ENCODE assay signal across 8 cellular contexts in the genomic region with DNA sequence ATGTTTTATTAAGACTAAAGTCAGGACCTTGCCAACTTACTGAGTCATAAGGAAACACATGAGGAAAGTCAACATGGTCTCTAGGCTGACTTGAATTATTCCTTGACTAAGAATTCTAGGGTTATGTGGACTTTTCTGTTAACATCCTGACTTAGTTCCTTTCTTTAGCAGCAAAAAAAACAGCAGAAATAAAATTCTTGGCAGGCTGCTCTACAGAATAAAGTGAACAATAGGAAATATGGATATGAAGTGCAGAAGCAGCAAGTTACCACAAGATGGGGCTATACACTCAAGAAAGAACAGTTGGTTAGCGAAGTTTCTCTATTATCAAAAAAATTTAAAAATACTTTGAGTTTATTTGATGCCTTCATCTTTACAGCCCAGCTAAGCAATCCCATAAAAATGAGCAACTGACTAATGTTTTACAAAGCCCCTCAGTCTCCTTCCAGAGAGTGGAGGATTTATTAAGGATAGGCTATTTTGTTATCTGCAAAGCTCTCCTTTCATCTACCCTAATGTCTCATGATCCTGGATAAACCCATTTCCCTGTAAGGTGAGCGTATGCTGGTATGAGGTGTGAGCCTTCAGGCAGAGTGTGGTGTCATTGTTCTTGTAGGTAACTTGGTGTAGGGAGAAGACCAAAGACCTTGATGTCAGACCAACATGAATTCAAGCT. TPM values are rescaled to one million over a fixed set of nuclear protein-coding genes. Genes with fewer than 3 reads are reported as not detected.
A peak's percentile ranks its signal among the peaks of the same experiment; 100 is the strongest.
DNase-seq lines count a peak whose midpoint lies in the region; ATAC-seq and TF ChIP-seq lines count a peak whose summit lies in the region.

No MANE protein-coding gene starts in this region.

- H3K27ac ChIP-seq in ascending aorta, result peak overlapping the region; percentile 55 to 61
- no peak overlapping the region for H3K27ac ChIP-seq in testis

- H3K4me3 ChIP-seq in BJ (ENCODE audit: low read depth, low read length), result no peak overlapping the region
- no peak overlapping the region for H3K4me3 ChIP-seq in ascending aorta
- H3K4me3 ChIP-seq in testis, result no peak overlapping the region

- peaks cover 2% of the 10 kb centered on the region for H3K27me3 ChIP-seq in BJ (ENCODE audit: control insufficient read depth, insufficient read depth, low read length)
- no peaks in the 10 kb centered on the region for H3K27me3 ChIP-seq in ascending aorta
- no peaks in the 10 kb centered on the region for H3K27me3 ChIP-seq in testis

- CTCF ChIA-PET in BJ (lab: Yijun Ruan, JAX), result interaction anchor here (0.8 to 4.5 kb wide), 20 partner anchors 9 to 409 kb away, joined by 3 to 102 read pairs (median 4); partner anchors contain the start of gene LAMP3

- no peaks in the 10 kb centered on the region for H3K36me3 ChIP-seq in BJ (ENCODE audit: control insufficient read depth, insufficient read depth, low read length)
- no peaks in the 10 kb centered on the region for H3K36me3 ChIP-seq in ascending aorta
- H3K36me3 ChIP-seq in testis (ENCODE audit: low read depth, missing control alignments), result no peaks in the 10 kb centered on the region

- H3K9me3 ChIP-seq in ascending aorta, result no peaks in the 10 kb centered on the region
- no peaks in the 10 kb centered on the region for H3K9me3 ChIP-seq in testis

- intact Hi-C loops in ascending aorta (cut with DNase I), result loop anchor here (1.0 to 2.0 kb wide), 3 partner anchors 60 to 264 kb away; no protein-coding TSS in a partner anchor
- intact Hi-C loops in testis (cut with DNase I; ENCODE audit: low total_unique reads), result loop anchor here (5.0 kb wide), 1 partner anchor 265 kb away; no protein-coding TSS in a partner anchor

- peak; percentile 75 for TF ChIP-seq CTCF in BJ (IDR thresholded peaks at IDR 0.05; ENCODE audit: insufficient read depth, low read depth, low read length)
- peak; percentile 74 to 81 (median 80) for TF ChIP-seq CTCF in ascending aorta (IDR thresholded peaks at IDR 0.05)
- peak; percentile 66 to 86 (median 75) for TF ChIP-seq CTCF in testis (IDR thresholded peaks at IDR 0.05)

- H3K4me1 ChIP-seq in ascending aorta, result peaks cover 0 to 7% of the 10 kb centered on the region in 2 donors
- no peaks in the 10 kb centered on the region for H3K4me1 ChIP-seq in testis

- TF ChIP-seq POLR2A in testis (IDR thresholded peaks at IDR 0.05), result no peak

- DNase-seq in BJ (ENCODE audit: low read depth) (no peak), NCI-H2107 treated with DMSO at 0.1 percent for 48 hours (lab: John Stamatoyannopoulos, UW; ENCODE audit: unreplicated experiment) (peak; percentile 87), ascending aorta (ENCODE audit: low spot score in 2 of 2) (no peak), iPS-NIHi7 (ENCODE audit: extremely low spot score) (peak; percentile 56), testis (no peak)
- no peak for DNase-seq in activated effector memory CD4-positive, alpha-beta T cell treated with Interleukin-2 at 50 U/mL for 16 hours

- 34 to 52% methylated on average over 2 of the region's 2 CpGs for WGBS in testis, 2 donors

- POLR2A ChIA-PET in BJ (lab: Charles Lee), result no interaction called here

- peak; percentile 46 for ATAC-seq in GM18858 (IDR thresholded peaks at IDR 0.05; ENCODE audit: unreplicated experiment)
- ATAC-seq in GM21825 (IDR thresholded peaks at IDR 0.05; ENCODE audit: unreplicated experiment), result no peak

RNA-seq across cellular contexts. Expression of gene MCCC1, which starts 23.1 kb away (rescaled TPM):
- polyA plus RNA-seq in BJ (2011; rRNA removed), result 12.5 and 16.7 TPM in 2 replicates
- polyA minus RNA-seq in BJ (2011; rRNA and poly(A)+ RNA removed), result 12.7 and 12.8 TPM in 2 replicates
- 10.3 TPM for total RNA-seq in ascending aorta
- total RNA-seq in testis, result 10 to 100 TPM; 35.9 to 37.8 TPM
- 22.7 TPM for polyA plus RNA-seq in testis (ENCODE audit: insufficient read depth, low read depth, low replicate concordance)

RNA-seq across cellular contexts. Expression of gene LAMP3, which starts 40.1 kb away (rescaled TPM):
- 0.16 and 0.54 TPM in 2 replicates for polyA plus RNA-seq in BJ (2011; rRNA removed)
- polyA minus RNA-seq in BJ (2011; rRNA and poly(A)+ RNA removed), result 0.43 and 0.62 TPM in 2 replicates
- total RNA-seq in ascending aorta, result not detected
- total RNA-seq in testis, result 10 to 100 TPM; 10.1 to 16.3 TPM
- 52.6 TPM for polyA plus RNA-seq in testis (ENCODE audit: insufficient read depth, low read depth, low replicate concordance)

Comparison
In these comparisons a context has a peak if more than half of its experiments do, and no peak if none do; other contexts are left out.
1. DNase-seq: peak in NCI-H2107 treated with DMSO at 0.1 percent for 48 hours (single experiment) and iPS-NIHi7 (single experiment); none in BJ (single experiment), ascending aorta (0 of 2), testis (single experiment) and activated effector memory CD4-positive, alpha-beta T cell treated with Interleukin-2 at 50 U/mL for 16 hours (single experiment).
2. H3K27ac ChIP-seq: peak in ascending aorta (2 of 2); none in testis (0 of 2).
3. RNA of gene LAMP3, which starts 40.1 kb away (total RNA-seq): 10.1 to 16.3 TPM in testis; not detected in ascending aorta (single experiment); every median in the first group is over 10 times any median in the second.
4. Peak in every context shown above with its lines, with median percentiles within 50 percentile points of each other: CTCF ChIP-seq.